Comparison of ENCODE assay signal across 9 cellular contexts in the genomic region with DNA sequence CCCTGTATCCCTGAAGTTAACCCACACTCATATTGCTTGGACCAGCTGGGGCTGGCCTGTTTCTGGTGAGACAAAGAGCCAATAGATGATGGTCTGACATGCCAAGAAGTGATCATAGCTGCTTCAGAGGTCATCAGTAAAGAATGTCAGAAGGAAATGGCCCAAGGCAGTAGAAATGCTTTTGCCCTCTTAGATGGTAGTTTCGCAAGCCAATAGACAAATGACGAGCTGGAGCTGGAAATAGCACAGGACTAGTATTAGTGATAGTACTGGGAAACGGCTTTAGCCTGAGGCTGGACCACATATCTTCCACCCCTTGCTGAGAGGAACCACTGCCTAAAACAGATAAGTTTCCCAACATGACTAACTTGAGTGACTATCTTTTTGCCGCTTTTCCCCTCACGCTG.
A peak's percentile ranks its signal among the peaks of the same experiment; 100 is the strongest.
DNase-seq lines count a peak whose midpoint lies in the region; ATAC-seq and TF ChIP-seq lines count a peak whose summit lies in the region.
"Had no signal": no experiment of that assay in that cellular context is flagged by ENCODE, and none has a peak within 500 bp of the region (broad histone marks: within the 10 kb centered on the region; RNA-seq: fewer than 3 reads in every experiment).

No MANE protein-coding gene starts in this region.

- H3K4me1 ChIP-seq in smooth muscle cell (ENCODE audit: low read depth), result no peaks in the 10 kb centered on the region

- no peaks in the 10 kb centered on the region for H3K9me3 ChIP-seq in smooth muscle cell (replicated peaks; ENCODE audit: low read depth)

- peak overlapping the region; percentile 58 for H3K9ac ChIP-seq in smooth muscle cell (ENCODE audit: low read depth)

- H2AFZ ChIP-seq in smooth muscle cell (ENCODE audit: low read depth), result no peak overlapping the region

- H3F3A ChIP-seq in smooth muscle cell (ENCODE audit: low read depth), result peaks cover 9% of the 10 kb centered on the region

- TF ChIP-seq CTCF in HFF-Myc (IDR thresholded peaks at IDR 0.05; ENCODE audit: low read depth, low read length, missing control alignments) (no peak), smooth muscle cell (IDR thresholded peaks at IDR 0.05; ENCODE audit: borderline replicate concordance, insufficient read depth, poor library complexity, severe bottlenecking) (no peak)

- H3K27me3 ChIP-seq in smooth muscle cell (ENCODE audit: low read depth), result no peaks in the 10 kb centered on the region

- H3K79me2 ChIP-seq in smooth muscle cell (ENCODE audit: low read depth), result no peaks in the 10 kb centered on the region

- peak overlapping the region; percentile 89 for H3K27ac ChIP-seq in smooth muscle cell (ENCODE audit: low read depth)
- H3K27ac ChIP-seq: WERI-Rb-1 had no signal

- 5% methylated on average over 5 of the region's 5 CpGs for WGBS in smooth muscle cell (ENCODE audit: low lambda C conversion rate)

- no peaks in the 10 kb centered on the region for H3K36me3 ChIP-seq in smooth muscle cell (ENCODE audit: low read depth)
- H3K36me3 ChIP-seq: WERI-Rb-1 had no signal

- H3K4me3 ChIP-seq in HFF-Myc (replicated peaks; ENCODE audit: low read depth, low read length) (no peak overlapping the region), smooth muscle cell (no peak overlapping the region)

- peak overlapping the region; percentile 42 for H3K4me2 ChIP-seq in smooth muscle cell

- DNase-seq in HFF-Myc (ENCODE audit: extremely low read depth, low read depth) (peak; percentile 63), fibroblast of the conjunctiva (ENCODE audit: low read depth) (peak; percentile 90), smooth muscle cell (lab: John Stamatoyannopoulos, UW; ENCODE audit: unreplicated experiment) (no peak), KG1 (lab: John Stamatoyannopoulos, UW) (no peak), NCI-H748 (lab: John Stamatoyannopoulos, UW; ENCODE audit: unreplicated experiment) (no peak)
- DNase-seq: NCI-H774, WERI-Rb-1 had no signal

- ATAC-seq in SK-N-SH treated with all-trans-retinoic acid at 6 μM for 48 hours, result peak; percentile 46; the same call in 2 of the 3 replicates
- no peak for ATAC-seq in HG02798 (IDR thresholded peaks at IDR 0.05; ENCODE audit: poor library complexity, unreplicated experiment)

- no peaks in the 10 kb centered on the region for H4K20me1 ChIP-seq in smooth muscle cell (ENCODE audit: low read depth)

TF ChIP-seq in SK-N-SH treated with all-trans-retinoic acid at 6 μM for 48 hours, 23 proteins besides CTCF, POLR2A, EP300 and RAD21:
- no peak for TF ChIP-seq TOX (CRISPR knock-in tag; IDR thresholded peaks at IDR 0.05; ENCODE audit: borderline replicate concordance)
- no peak for TF ChIP-seq BACH2 (CRISPR knock-in tag; IDR thresholded peaks at IDR 0.05; ENCODE audit: borderline replicate concordance)
- no peak for TF ChIP-seq SNAI2 (CRISPR knock-in tag; IDR thresholded peaks at IDR 0.05)
- TF ChIP-seq ZFP3 (CRISPR knock-in tag; IDR thresholded peaks at IDR 0.05), result no peak
- TF ChIP-seq, protein P1, sequence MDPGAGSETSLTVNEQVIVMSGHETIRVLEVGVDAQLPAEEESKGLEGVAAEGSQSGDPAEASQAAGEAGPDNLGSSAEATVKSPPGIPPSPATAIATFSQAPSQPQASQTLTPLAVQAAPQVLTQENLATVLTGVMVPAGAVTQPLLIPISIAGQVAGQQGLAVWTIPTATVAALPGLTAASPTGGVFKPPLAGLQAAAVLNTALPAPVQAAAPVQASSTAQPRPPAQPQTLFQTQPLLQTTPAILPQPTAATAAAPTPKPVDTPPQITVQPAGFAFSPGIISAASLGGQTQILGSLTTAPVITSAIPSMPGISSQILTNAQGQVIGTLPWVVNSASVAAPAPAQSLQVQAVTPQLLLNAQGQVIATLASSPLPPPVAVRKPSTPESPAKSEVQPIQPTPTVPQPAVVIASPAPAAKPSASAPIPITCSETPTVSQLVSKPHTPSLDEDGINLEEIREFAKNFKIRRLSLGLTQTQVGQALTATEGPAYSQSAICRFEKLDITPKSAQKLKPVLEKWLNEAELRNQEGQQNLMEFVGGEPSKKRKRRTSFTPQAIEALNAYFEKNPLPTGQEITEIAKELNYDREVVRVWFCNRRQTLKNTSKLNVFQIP (CRISPR knock-in tag; IDR thresholded peaks at IDR 0.05; ENCODE audit: borderline replicate concordance, low read depth), result no peak
- TF ChIP-seq, protein P2, sequence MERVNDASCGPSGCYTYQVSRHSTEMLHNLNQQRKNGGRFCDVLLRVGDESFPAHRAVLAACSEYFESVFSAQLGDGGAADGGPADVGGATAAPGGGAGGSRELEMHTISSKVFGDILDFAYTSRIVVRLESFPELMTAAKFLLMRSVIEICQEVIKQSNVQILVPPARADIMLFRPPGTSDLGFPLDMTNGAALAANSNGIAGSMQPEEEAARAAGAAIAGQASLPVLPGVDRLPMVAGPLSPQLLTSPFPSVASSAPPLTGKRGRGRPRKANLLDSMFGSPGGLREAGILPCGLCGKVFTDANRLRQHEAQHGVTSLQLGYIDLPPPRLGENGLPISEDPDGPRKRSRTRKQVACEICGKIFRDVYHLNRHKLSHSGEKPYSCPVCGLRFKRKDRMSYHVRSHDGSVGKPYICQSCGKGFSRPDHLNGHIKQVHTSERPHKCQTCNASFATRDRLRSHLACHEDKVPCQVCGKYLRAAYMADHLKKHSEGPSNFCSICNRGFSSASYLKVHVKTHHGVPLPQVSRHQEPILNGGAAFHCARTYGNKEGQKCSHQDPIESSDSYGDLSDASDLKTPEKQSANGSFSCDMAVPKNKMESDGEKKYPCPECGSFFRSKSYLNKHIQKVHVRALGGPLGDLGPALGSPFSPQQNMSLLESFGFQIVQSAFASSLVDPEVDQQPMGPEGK (CRISPR knock-in tag; IDR thresholded peaks at IDR 0.05; ENCODE audit: borderline replicate concordance), result no peak
- no peak for TF ChIP-seq ZNF565 (CRISPR knock-in tag; conservative IDR thresholded peaks at IDR 0.05; ENCODE audit: low read depth)
- TF ChIP-seq ISL1 (CRISPR knock-in tag; IDR thresholded peaks at IDR 0.05), result peak; percentile 52

Comparison
In these comparisons a context has a peak if more than half of its experiments do, and no peak if none do; other contexts are left out.
1. DNase-seq: peak in HFF-Myc (single experiment) and fibroblast of the conjunctiva (single experiment); none in smooth muscle cell (single experiment), KG1 (single experiment) and NCI-H748 (single experiment).